Comparison of ENCODE assay signal across 1 cellular context in the genomic region with DNA sequence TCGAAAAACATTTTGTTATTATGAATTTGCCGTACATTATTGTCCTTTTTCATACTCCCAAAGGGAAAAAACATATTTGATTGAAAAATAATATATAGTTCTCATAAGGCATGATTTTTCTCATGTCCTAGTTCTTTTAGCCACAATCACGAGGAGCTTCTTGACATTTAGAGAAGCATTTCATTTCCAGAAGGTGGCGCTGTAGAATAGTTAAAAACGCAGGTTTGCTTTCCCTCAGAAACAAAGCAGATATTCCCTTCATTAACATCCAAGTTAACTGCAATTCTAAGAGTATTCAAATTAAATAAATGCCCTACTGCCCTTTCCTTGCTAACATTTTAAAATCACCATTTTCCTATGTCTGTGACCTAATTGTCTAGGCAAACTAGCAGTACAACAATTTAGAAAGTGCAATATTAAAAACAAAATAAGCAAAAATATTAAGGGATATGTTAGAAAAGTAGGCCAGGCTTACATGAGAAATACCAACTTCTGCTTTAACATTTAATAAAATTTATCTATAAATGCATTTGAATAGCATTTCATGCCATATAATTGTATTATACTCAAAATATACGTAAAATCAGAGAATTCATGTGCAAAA.
TF ChIP-seq lines count a peak whose summit lies in the region.

No MANE protein-coding gene starts in this region.

TF ChIP-seq in GM12878, 131 proteins besides CTCF, POLR2A, EP300 and RAD21 (continued from another document):
- TF ChIP-seq, protein P1, sequence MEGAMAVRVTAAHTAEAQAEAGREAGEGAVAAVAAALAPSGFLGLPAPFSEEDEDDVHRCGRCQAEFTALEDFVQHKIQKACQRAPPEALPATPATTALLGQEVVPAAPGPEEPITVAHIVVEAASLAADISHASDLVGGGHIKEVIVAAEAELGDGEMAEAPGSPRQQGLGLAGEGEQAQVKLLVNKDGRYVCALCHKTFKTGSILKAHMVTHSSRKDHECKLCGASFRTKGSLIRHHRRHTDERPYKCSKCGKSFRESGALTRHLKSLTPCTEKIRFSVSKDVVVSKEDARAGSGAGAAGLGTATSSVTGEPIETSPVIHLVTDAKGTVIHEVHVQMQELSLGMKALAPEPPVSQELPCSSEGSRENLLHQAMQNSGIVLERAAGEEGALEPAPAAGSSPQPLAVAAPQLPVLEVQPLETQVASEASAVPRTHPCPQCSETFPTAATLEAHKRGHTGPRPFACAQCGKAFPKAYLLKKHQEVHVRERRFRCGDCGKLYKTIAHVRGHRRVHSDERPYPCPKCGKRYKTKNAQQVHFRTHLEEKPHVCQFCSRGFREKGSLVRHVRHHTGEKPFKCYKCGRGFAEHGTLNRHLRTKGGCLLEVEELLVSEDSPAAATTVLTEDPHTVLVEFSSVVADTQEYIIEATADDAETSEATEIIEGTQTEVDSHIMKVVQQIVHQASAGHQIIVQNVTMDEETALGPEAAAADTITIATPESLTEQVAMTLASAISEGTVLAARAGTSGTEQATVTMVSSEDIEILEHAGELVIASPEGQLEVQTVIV (IDR thresholded peaks at IDR 0.05; ENCODE audit: borderline replicate concordance, partially characterized antibody) = no peak
- TF ChIP-seq SMC3 (IDR thresholded peaks at IDR 0.05; ENCODE audit: borderline replicate concordance, low read length) = peak; percentile 44; the same call in 1 of the 2 replicates
- TF ChIP-seq JUNB (IDR thresholded peaks at IDR 0.05) = no peak
